Comparison of ENCODE assay signal across 3 cellular contexts in genomic region chr15:32363449-32363848, GRCh38. TPM values are rescaled to one million over a fixed set of nuclear protein-coding genes. Genes with fewer than 3 reads are reported as not detected.
"Had no signal": no experiment of that assay in that cellular context is flagged by ENCODE, and none has a peak within 500 bp of the region (broad histone marks: within the 10 kb centered on the region; RNA-seq: fewer than 3 reads in every experiment).

No MANE protein-coding gene starts in this region.

RNA-seq across cellular contexts. Expression of gene GOLGA8K, which starts 39.6 kb away (rescaled TPM):
- total RNA-seq: activated naive CD4-positive, alpha-beta T cell treated with anti-CD3 and anti-CD28 coated beads for 36 hours; activated T-helper 17 cell treated with anti-CD3 and anti-CD28 coated beads, Interleukin-2, amount 50 U/mL, for 72 hours; ascending aorta had no signal
